ENCODE assay signal across 9 cellular contexts in genomic region chrX:11427082-11428033, GRCh38.
DNase-seq lines count a peak whose midpoint lies in the region; ATAC-seq and TF ChIP-seq lines count a peak whose summit lies in the region.
"Had no signal": no experiment of that assay in that cellular context is flagged by ENCODE, and none has a peak within 500 bp of the region (broad histone marks: within the 10 kb centered on the region; RNA-seq: fewer than 3 reads in every experiment).

No MANE protein-coding gene starts in this region.

- no peaks in the 10 kb centered on the region for H3K4me1 ChIP-seq in GM23248 (ENCODE audit: insufficient read depth)
- H3K4me1 ChIP-seq in lower lobe of right lung, result peaks cover 10% of the 10 kb centered on the region
- H3K4me1 ChIP-seq in urinary bladder (ENCODE audit: insufficient read depth), result no peaks in the 10 kb centered on the region

- H3K27me3 Mint-ChIP-seq in activated CD8-positive, alpha-beta memory T cell treated with anti-CD3 and anti-CD28 coated beads, Interleukin-2, amount 10 ng/mL, durations not matched to agents 7 days and 5 days, result peaks cover 23% of the 10 kb centered on the region

- H3K4me3 Mint-ChIP-seq in activated CD8-positive, alpha-beta memory T cell treated with anti-CD3 and anti-CD28 coated beads, Interleukin-2, amount 10 ng/mL, durations not matched to agents 7 days and 5 days, result no peak overlapping the region
- H3K4me3 Mint-ChIP-seq: central memory CD8-positive, alpha-beta T cell had no signal

- H3K36me3 Mint-ChIP-seq in activated CD8-positive, alpha-beta memory T cell treated with anti-CD3 and anti-CD28 coated beads, Interleukin-2, amount 10 ng/mL, durations not matched to agents 7 days and 5 days, result no peaks in the 10 kb centered on the region

- H3K27me3 ChIP-seq in GM23248 (replicated peaks; ENCODE audit: insufficient read depth), result no peaks in the 10 kb centered on the region
- no peaks in the 10 kb centered on the region for H3K27me3 ChIP-seq in lower lobe of right lung (ENCODE audit: low read depth)

- in situ Hi-C loops in GM23248 (cut with MboI), result no loop called here

- peak overlapping the region; percentile 79 for H2AFZ ChIP-seq in GM23248

- H3K9me3 ChIP-seq in GM23248 (ENCODE audit: low read depth), result no peaks in the 10 kb centered on the region
- no peaks in the 10 kb centered on the region for H3K9me3 ChIP-seq in lower lobe of right lung

- H3K36me3 ChIP-seq in GM23248 (ENCODE audit: low read depth) (no peaks in the 10 kb centered on the region), lower lobe of right lung (no peaks in the 10 kb centered on the region), urinary bladder (ENCODE audit: insufficient read depth) (no peaks in the 10 kb centered on the region)

- H3K27ac ChIP-seq in GM23248 (no peak overlapping the region), lower lobe of right lung (peak overlapping the region; percentile 79), urinary bladder (ENCODE audit: low read depth) (peak overlapping the region; percentile 67)

- no peak overlapping the region for H3K27ac Mint-ChIP-seq in activated CD8-positive, alpha-beta memory T cell treated with anti-CD3 and anti-CD28 coated beads, Interleukin-2, amount 10 ng/mL, durations not matched to agents 7 days and 5 days

- H3K4me3 ChIP-seq in GM23248, result peak overlapping the region; percentile 71
- peak overlapping the region; percentile 70 for H3K4me3 ChIP-seq in choroid plexus epithelial cell (ENCODE audit: low read depth, low read length)
- peak overlapping the region; percentile 53 for H3K4me3 ChIP-seq in lower lobe of right lung
- H3K4me3 ChIP-seq in urinary bladder (ENCODE audit: low read depth, low read length), result peak overlapping the region; percentile 59

- DNase-seq in AG08396 (ENCODE audit: low spot score) (peak; percentile 42), GM23248 (peak; percentile 46), choroid plexus epithelial cell (ENCODE audit: low read depth) (peak; percentile 46), lower lobe of right lung (peak; percentile 61), SKM-1 (lab: John Stamatoyannopoulos, UW; ENCODE audit: unreplicated experiment) (no peak)
- no peak for DNase-seq in activated CD8-positive, alpha-beta memory T cell treated with anti-CD3 and anti-CD28 coated beads, Interleukin-2, amount 10 ng/mL, durations not matched to agents 7 days and 5 days
- DNase-seq in activated CD8-positive, alpha-beta memory T cell treated with anti-CD3 and anti-CD28 coated beads, Interleukin-2, amount 50 U/mL, for 48 hours, result no peak

- peak overlapping the region; percentile 36; the same call in 1 of the 2 replicates for H3K9ac ChIP-seq in GM23248

- H3F3A ChIP-seq in GM23248 (ENCODE audit: insufficient read depth), result no peaks in the 10 kb centered on the region

- peak overlapping the region; percentile 53 for H3K4me2 ChIP-seq in GM23248 (ENCODE audit: unreplicated experiment)

- no peaks in the 10 kb centered on the region for H3K9me3 Mint-ChIP-seq in activated CD8-positive, alpha-beta memory T cell treated with anti-CD3 and anti-CD28 coated beads, Interleukin-2, amount 10 ng/mL, durations not matched to agents 7 days and 5 days (ENCODE audit: low read depth)
- H3K9me3 Mint-ChIP-seq: central memory CD8-positive, alpha-beta T cell had no signal

- 1 to 4% methylated on average over 20 to 53 of the region's 72 CpGs for WGBS in GM23248 (ENCODE audit: low coverage in 1 of 2, low lambda C conversion rate in 2 of 2, missing lambda C conversion rate in 2 of 2), 2 experiments
- 2% methylated on average over 66 of the region's 72 CpGs for WGBS in urinary bladder

- no peaks in the 10 kb centered on the region for H4K20me1 ChIP-seq in GM23248 (ENCODE audit: insufficient read depth)

- CTCF ChIA-PET in activated CD8-positive, alpha-beta memory T cell treated with anti-CD3 and anti-CD28 coated beads, Interleukin-2, amount 10 ng/mL, durations not matched to agents 7 days and 5 days (lab: Charles Lee), result no interaction called here

- TF ChIP-seq CTCF in choroid plexus epithelial cell (conservative IDR thresholded peaks at IDR 0.05; ENCODE audit: low read depth, low read length) (peak; percentile 60), lower lobe of right lung (IDR thresholded peaks at IDR 0.05) (peak; percentile 36)

- H3K9me2 ChIP-seq in GM23248 (ENCODE audit: insufficient read depth), result no peaks in the 10 kb centered on the region

- intact Hi-C loops in lower lobe of right lung (cut with DNase I), result no loop called here

- H3K4me1 Mint-ChIP-seq in activated CD8-positive, alpha-beta memory T cell treated with anti-CD3 and anti-CD28 coated beads, Interleukin-2, amount 10 ng/mL, durations not matched to agents 7 days and 5 days, result peaks cover 4% of the 10 kb centered on the region
- H3K4me1 Mint-ChIP-seq: central memory CD8-positive, alpha-beta T cell had no signal

- no peaks in the 10 kb centered on the region for H3K79me2 ChIP-seq in GM23248 (ENCODE audit: insufficient read depth)

- ATAC-seq in lower lobe of right lung, result peak; percentile 70 to 84
- no peak for ATAC-seq in activated CD8-positive, alpha-beta memory T cell treated with anti-CD3 and anti-CD28 coated beads, Interleukin-2, amount 10 ng/mL, durations not matched to agents 7 days and 5 days

Comparison
In these comparisons a context has a peak if more than half of its experiments do, and no peak if none do; other contexts are left out.
1. DNase-seq: peak in AG08396 (single experiment), GM23248 (single experiment), choroid plexus epithelial cell (single experiment) and lower lobe of right lung (single experiment); none in SKM-1 (single experiment), activated CD8-positive, alpha-beta memory T cell treated with anti-CD3 and anti-CD28 coated beads, Interleukin-2, amount 10 ng/mL, durations not matched to agents 7 days and 5 days (single experiment) and activated CD8-positive, alpha-beta memory T cell treated with anti-CD3 and anti-CD28 coated beads, Interleukin-2, amount 50 U/mL, for 48 hours (single experiment).
2. Peak in every context shown above with its lines, with median percentiles within 50 percentile points of each other: H3K4me3 ChIP-seq.